Comparison of ENCODE assay signal across 14 cellular contexts in genomic region chr14:55118761-55119160, GRCh38. TPM values are rescaled to one million over a fixed set of nuclear protein-coding genes. Genes with fewer than 3 reads are reported as not detected.
DNase-seq lines count a peak whose midpoint lies in the region; ATAC-seq, FAIRE-seq and TF ChIP-seq lines count a peak whose summit lies in the region.
"Had no signal": no experiment of that assay in that cellular context is flagged by ENCODE, and none has a peak within 500 bp of the region (broad histone marks: within the 10 kb centered on the region; RNA-seq: fewer than 3 reads in every experiment).

No MANE protein-coding gene starts in this region.

- no peak overlapping the region for H3K4me2 ChIP-seq in astrocyte (ENCODE audit: low read length)

- H3K36me3 ChIP-seq in ACC112 (ENCODE audit: insufficient read depth, low read length) (no peaks in the 10 kb centered on the region), astrocyte (ENCODE audit: insufficient read depth, low read length) (no peaks in the 10 kb centered on the region), left lung (no peaks in the 10 kb centered on the region), skeletal muscle tissue (ENCODE audit: control insufficient read depth in 3 of 3, insufficient read depth in 3 of 3, low read length in 3 of 3) (no peaks in the 10 kb centered on the region)
- H3K36me3 ChIP-seq: pancreas had no signal

- no peaks in the 10 kb centered on the region for H3K9me3 Mint-ChIP-seq in astrocyte (ENCODE audit: unreplicated experiment)
- H3K9me3 Mint-ChIP-seq in stimulated activated naive B cell treated with anti-CD40 and anti-IgM and Interleukin-4, amounts not matched to agents 10 μg/mL and 1 μg/mL and 100 μg/mL, for 72 hours: no peaks in the 10 kb centered on the region
- H3K9me3 Mint-ChIP-seq: central memory CD8-positive, alpha-beta T cell had no signal

- no peak overlapping the region for H3K4me3 ChIP-seq in ACC112 (ENCODE audit: low read depth, low read length)
- H3K4me3 ChIP-seq in astrocyte (ENCODE audit: insufficient read depth, low read depth, low read length): no peak overlapping the region
- H3K4me3 ChIP-seq in left lung: no peak overlapping the region
- H3K4me3 ChIP-seq in skeletal muscle tissue (ENCODE audit: low read length in 3 of 3): no peak overlapping the region
- H3K4me3 ChIP-seq: pancreas had no signal

- TF ChIP-seq CTCF in astrocyte (IDR thresholded peaks at IDR 0.05; ENCODE audit: insufficient read depth, low read depth, low read length) (no peak), left lung (IDR thresholded peaks at IDR 0.05) (no peak)

- H3K4me3 Mint-ChIP-seq in astrocyte (ENCODE audit: unreplicated experiment): no peak overlapping the region
- H3K4me3 Mint-ChIP-seq in stimulated activated naive B cell treated with anti-CD40 and anti-IgM and Interleukin-4, amounts not matched to agents 10 μg/mL and 1 μg/mL and 100 μg/mL, for 72 hours: no peak overlapping the region
- H3K4me3 Mint-ChIP-seq: central memory CD8-positive, alpha-beta T cell had no signal

- no peak for ATAC-seq in left lung
- no peak for ATAC-seq in HG03442 (IDR thresholded peaks at IDR 0.05; ENCODE audit: unreplicated experiment)
- no peak for ATAC-seq in stimulated activated naive B cell treated with anti-CD40 and anti-IgM and Interleukin-4, amounts not matched to agents 10 μg/mL and 1 μg/mL and 100 μg/mL, for 72 hours (replicated peaks)

- no peaks in the 10 kb centered on the region for H4K20me1 ChIP-seq in astrocyte (ENCODE audit: insufficient read depth, low read length)

- no peak for FAIRE-seq in astrocyte (lab: Jason Lieb, UNC)
- FAIRE-seq: pancreas had no signal

- peaks cover 28% of the 10 kb centered on the region for H3K4me1 Mint-ChIP-seq in astrocyte (ENCODE audit: low read depth, unreplicated experiment)
- no peaks in the 10 kb centered on the region for H3K4me1 Mint-ChIP-seq in stimulated activated naive B cell treated with anti-CD40 and anti-IgM and Interleukin-4, amounts not matched to agents 10 μg/mL and 1 μg/mL and 100 μg/mL, for 72 hours
- H3K4me1 Mint-ChIP-seq: central memory CD8-positive, alpha-beta T cell had no signal

- no peak overlapping the region for H3K27ac Mint-ChIP-seq in astrocyte (ENCODE audit: unreplicated experiment)
- H3K27ac Mint-ChIP-seq in stimulated activated naive B cell treated with anti-CD40 and anti-IgM and Interleukin-4, amounts not matched to agents 10 μg/mL and 1 μg/mL and 100 μg/mL, for 72 hours: no peak overlapping the region

- 0 out of 2 replicates have a peak overlapping the region, but pooled peaks have one; percentile 5 for H3K27ac ChIP-seq in ACC112 (ENCODE audit: low read depth, low read length)
- no peak overlapping the region for H3K27ac ChIP-seq in astrocyte (ENCODE audit: low read depth, low read length)
- peak overlapping the region; percentile 22 to 87 for H3K27ac ChIP-seq in left lung
- peak overlapping the region; percentile 84 for H3K27ac ChIP-seq in skeletal muscle tissue (ENCODE audit: low read depth, low read length)

- H2AFZ ChIP-seq in ACC112 (ENCODE audit: low read length, unreplicated experiment) (peak overlapping the region; percentile 21), astrocyte (ENCODE audit: low read depth, low read length) (peak overlapping the region; percentile 34)

- no peak overlapping the region for H3K9ac ChIP-seq in astrocyte (ENCODE audit: low read length)
- peak overlapping the region in 1 of 3 donors; percentile 32 for H3K9ac ChIP-seq in skeletal muscle tissue (ENCODE audit: low read depth in 1 of 3, low read length in 3 of 3)

- no peak for DNase-seq in astrocyte (ENCODE audit: low read depth)
- no peak for DNase-seq in left lung
- DNase-seq in epidermal melanocyte (ENCODE audit: insufficient read length, low spot score): no peak
- DNase-seq in foreskin melanocyte: no peak
- DNase-seq in stimulated activated naive B cell treated with anti-CD40 and anti-IgM and Interleukin-4, amounts not matched to agents 10 μg/mL and 1 μg/mL and 100 μg/mL, for 72 hours: no peak
- DNase-seq: activated CD4-positive, alpha-beta T cell treated with anti-CD3 and anti-CD28 coated beads for 48 hours; activated T-cell treated with anti-CD3 and anti-CD28 coated beads, Interleukin-2, amount 50 U/mL, for 1 hour; pancreas; SHP77; T-helper 9 cell had no signal

- no peaks in the 10 kb centered on the region for H3K9me3 ChIP-seq in astrocyte (ENCODE audit: insufficient read depth, low read depth, low read length)
- H3K9me3 ChIP-seq in left lung: no peaks in the 10 kb centered on the region
- no peaks in the 10 kb centered on the region for H3K9me3 ChIP-seq in skeletal muscle tissue (ENCODE audit: control insufficient read depth in 3 of 3, low read length in 3 of 3)
- H3K9me3 ChIP-seq: pancreas had no signal

- no peaks in the 10 kb centered on the region for H3K79me2 ChIP-seq in ACC112 (ENCODE audit: control insufficient read depth, insufficient read depth, low read length, unreplicated experiment)
- no peaks in the 10 kb centered on the region for H3K79me2 ChIP-seq in astrocyte (ENCODE audit: insufficient read depth, low read length)

- H3K36me3 Mint-ChIP-seq in astrocyte (ENCODE audit: low read depth, unreplicated experiment): peaks cover 2% of the 10 kb centered on the region
- no peaks in the 10 kb centered on the region for H3K36me3 Mint-ChIP-seq in stimulated activated naive B cell treated with anti-CD40 and anti-IgM and Interleukin-4, amounts not matched to agents 10 μg/mL and 1 μg/mL and 100 μg/mL, for 72 hours

- H3K4me1 ChIP-seq in ACC112 (ENCODE audit: control insufficient read depth, insufficient read depth, low read length, unreplicated experiment) (peaks cover 34% of the 10 kb centered on the region), astrocyte (ENCODE audit: insufficient read depth, low read length) (peaks cover 23% of the 10 kb centered on the region), left lung (peaks cover 21 to 70% of the 10 kb centered on the region in 2 donors), skeletal muscle tissue (ENCODE audit: control insufficient read depth in 3 of 3, insufficient read depth in 3 of 3, low read length in 3 of 3) (peaks cover 14 to 28% (median 14%) of the 10 kb centered on the region in 3 donors)

- intact Hi-C loops in left lung (cut with DNase I): no loop called here

- peaks cover 2% of the 10 kb centered on the region for H3K27me3 Mint-ChIP-seq in astrocyte (ENCODE audit: low read depth, unreplicated experiment)
- H3K27me3 Mint-ChIP-seq in stimulated activated naive B cell treated with anti-CD40 and anti-IgM and Interleukin-4, amounts not matched to agents 10 μg/mL and 1 μg/mL and 100 μg/mL, for 72 hours: peaks cover 0 to 7% of the 10 kb centered on the region in 2 donors
- H3K27me3 Mint-ChIP-seq: central memory CD8-positive, alpha-beta T cell had no signal

- H3K27me3 ChIP-seq in ACC112 (ENCODE audit: insufficient read depth, low read length) (no peaks in the 10 kb centered on the region), astrocyte (ENCODE audit: insufficient read depth, low read length) (no peaks in the 10 kb centered on the region), left lung (no peaks in the 10 kb centered on the region), skeletal muscle tissue (ENCODE audit: control insufficient read depth in 3 of 3, insufficient read depth in 3 of 3, low read length in 3 of 3) (no peaks in the 10 kb centered on the region)
- H3K27me3 ChIP-seq: pancreas had no signal

RNA-seq across cellular contexts. Expression of gene LGALS3, which starts 10.3 kb away (rescaled TPM):
- 37.4 and 48.3 TPM in 2 replicates for total RNA-seq in astrocyte
- total RNA-seq in left lung: 100 to 1,000 TPM; 332 to 369 TPM
- total RNA-seq in skeletal muscle tissue: 32.4 TPM
